Comparison of ENCODE assay signal across 20 cellular contexts in genomic region chrX:55030490-55031285, GRCh38. TPM values are rescaled to one million over a fixed set of nuclear protein-coding genes. Genes with fewer than 3 reads are reported as not detected.
"Had no signal": no experiment of that assay in that cellular context is flagged by ENCODE, and none has a peak within 500 bp of the region (broad histone marks: within the 10 kb centered on the region; RNA-seq: fewer than 3 reads in every experiment).

ALAS2 (minus strand) TSS chrX:55030977; CDS start chrX:55026000, 4,977 bp downstream.

- DNase-seq: colonic mucosa; dermis blood vessel endothelial cell; gastrocnemius medialis; heart right ventricle; hypothalamus; kidney glomerular epithelial cell; mammary epithelial cell; naive thymus-derived CD4-positive, alpha-beta T cell; ovary; stimulated activated CD4-positive, alpha-beta T cell treated with anti-CD3 and anti-CD28 coated beads, Interleukin-2, amount 100 ng/mL, for 48 hours; stimulated activated naive CD4-positive, alpha-beta T cell treated with Interleukin-2 at 50 U/mL for 16 hours had no signal

- H3K4me1 ChIP-seq: colonic mucosa, gastrocnemius medialis, heart right ventricle, right atrium auricular region had no signal

- H3K4me3 Mint-ChIP-seq: naive thymus-derived CD4-positive, alpha-beta T cell; type B pancreatic cell had no signal

- FAIRE-seq: islet of Langerhans, urothelium cell line had no signal

- ATAC-seq: gastrocnemius medialis; heart right ventricle; left lobe of liver; naive thymus-derived CD4-positive, alpha-beta T cell had no signal

- H3K4me3 ChIP-seq: colonic mucosa, gastrocnemius medialis, heart right ventricle, ovary, right atrium auricular region, smooth muscle cell had no signal

- H3K27ac Mint-ChIP-seq: naive thymus-derived CD4-positive, alpha-beta T cell; type B pancreatic cell had no signal

- H3K4me2 ChIP-seq: smooth muscle cell had no signal

- H3K36me3 ChIP-seq: colonic mucosa, gastrocnemius medialis, heart right ventricle, ovary, right atrium auricular region had no signal

- H3K27ac ChIP-seq: colonic mucosa, gastrocnemius medialis, heart right ventricle, ovary, right atrium auricular region had no signal

- H3K27me3 ChIP-seq: colonic mucosa, gastrocnemius medialis, ovary, right atrium auricular region had no signal

- H3K9me3 Mint-ChIP-seq: naive thymus-derived CD4-positive, alpha-beta T cell; type B pancreatic cell had no signal

- H3K27me3 Mint-ChIP-seq: naive thymus-derived CD4-positive, alpha-beta T cell; type B pancreatic cell had no signal

- H3K36me3 Mint-ChIP-seq: naive thymus-derived CD4-positive, alpha-beta T cell; type B pancreatic cell had no signal

RNA-seq across cellular contexts. Expression of gene ALAS2, which starts in this region (rescaled TPM):
- total RNA-seq: dermis blood vessel endothelial cell, lower leg skin, mammary epithelial cell, smooth muscle cell had no signal
- polyA plus RNA-seq: esophagus; mammary epithelial cell; naive thymus-derived CD4-positive, alpha-beta T cell; neural cell; smooth muscle cell had no signal
